In genomic region chr19:3986260-3987041, GRCh38 we compare ENCODE assay signal across 8 cellular contexts. TPM values are rescaled to one million over a fixed set of nuclear protein-coding genes. Genes with fewer than 3 reads are reported as not detected.
DNase-seq lines count a peak whose midpoint lies in the region; ATAC-seq and FAIRE-seq lines count a peak whose summit lies in the region.

No MANE protein-coding gene starts in this region.

- ATAC-seq in Right ventricle myocardium inferior (peak; percentile 67), GM18519 (IDR thresholded peaks at IDR 0.05; ENCODE audit: low FRiP score, unreplicated experiment) (no peak)

- DNase-seq in Right ventricle myocardium inferior (ENCODE audit: missing footprints) (peak; percentile 37), cardiac septum (ENCODE audit: low spot score) (no peak), NCI-H187 (lab: John Stamatoyannopoulos, UW) (peak; percentile 67 to 94), SW480 (ENCODE audit: low spot score) (peak; percentile 72), caudate nucleus (lab: John Stamatoyannopoulos, UW) (peak in 48 of 61 donors; percentile 7 to 82 (median 45)), inferior parietal cortex (ENCODE audit: extremely low spot score) (peak; percentile 92), small intestine (peak; percentile 85)

- no peaks in the 10 kb centered on the region for H3K9me3 ChIP-seq in small intestine (ENCODE audit: control insufficient read depth, low read depth)

- intact Hi-C loops in Right ventricle myocardium inferior (cut with DNase I) = loop anchor here (1.0 to 10.0 kb wide), 6 partner anchors 80 to 224 kb away; partner anchors contain the start of genes ANKRD24, APBA3, MAP2K2 and MRPL54
- intact Hi-C loops in cardiac septum (cut with DNase I) = loop anchor here (5.0 kb wide), 2 partner anchors 196 to 224 kb away; partner anchors contain the start of genes ANKRD24, APBA3, MRPL54 and SIRT6

- H3K27ac ChIP-seq in caudate nucleus (ENCODE audit: low read depth, low read length) = peak overlapping the region; percentile 61
- H3K27ac ChIP-seq in small intestine (ENCODE audit: low read depth in 1 of 2, low read length in 1 of 2) = peak overlapping the region in 1 of 2 donors; percentile 24

- WGBS in small intestine, 3 donors = 2 to 3% (median 3%) methylated on average over 21 of the region's 21 CpGs

- H3K4me1 ChIP-seq in small intestine (ENCODE audit: control insufficient read depth in 2 of 2, insufficient read depth in 1 of 2, low read depth in 1 of 2, low read length in 1 of 2) = no peaks in the 10 kb centered on the region

- no peak for FAIRE-seq in small intestine (lab: Jason Lieb, UNC)

- H3K4me3 ChIP-seq in small intestine (ENCODE audit: low read depth in 1 of 2, low read length in 2 of 2) = peak overlapping the region in 1 of 2 donors; percentile 33

- no peaks in the 10 kb centered on the region for H3K27me3 ChIP-seq in small intestine (ENCODE audit: control insufficient read depth in 2 of 2, insufficient read depth in 2 of 2, low read length in 2 of 2)

- peaks cover 7 to 20% of the 10 kb centered on the region in 2 donors for H3K36me3 ChIP-seq in small intestine (ENCODE audit: control insufficient read depth in 2 of 2, insufficient read depth in 2 of 2, low read length in 2 of 2)

RNA-seq across cellular contexts. Expression of gene EEF2, which starts 1.2 kb away (rescaled TPM):
- total RNA-seq in Right ventricle myocardium inferior (2,154 TPM), cardiac septum (1,625 TPM)
- 1,000 to 10,000 TPM in 2 of 3 donors, 100 to 1,000 TPM in 1; 962 to 2,089 (median 1,343) TPM for polyA plus RNA-seq in small intestine

RNA-seq across cellular contexts. Expression of gene DAPK3, which starts 15.6 kb away (rescaled TPM):
- total RNA-seq in Right ventricle myocardium inferior (67.5 TPM), cardiac septum (180 TPM)
- 10 to 100 TPM; 56.3 to 72.4 (median 64.6) TPM for polyA plus RNA-seq in small intestine

RNA-seq across cellular contexts. Expression of gene PIAS4, which starts 21.1 kb away (rescaled TPM):
- 16.1 TPM for total RNA-seq in Right ventricle myocardium inferior
- 18.4 TPM for total RNA-seq in cardiac septum
- polyA plus RNA-seq in small intestine = 10 to 100 TPM; 10.8 to 14.8 (median 11.4) TPM

RNA-seq across cellular contexts. Expression of gene NMRK2, which starts 53.6 kb away (rescaled TPM):
- 627 TPM for total RNA-seq in Right ventricle myocardium inferior
- total RNA-seq in cardiac septum = 568 TPM
- 1 to 10 TPM in 2 of 3 donors, under 1 TPM in 1; 0.43 to 6.8 (median 2.2) TPM for polyA plus RNA-seq in small intestine
